In the genomic region with DNA sequence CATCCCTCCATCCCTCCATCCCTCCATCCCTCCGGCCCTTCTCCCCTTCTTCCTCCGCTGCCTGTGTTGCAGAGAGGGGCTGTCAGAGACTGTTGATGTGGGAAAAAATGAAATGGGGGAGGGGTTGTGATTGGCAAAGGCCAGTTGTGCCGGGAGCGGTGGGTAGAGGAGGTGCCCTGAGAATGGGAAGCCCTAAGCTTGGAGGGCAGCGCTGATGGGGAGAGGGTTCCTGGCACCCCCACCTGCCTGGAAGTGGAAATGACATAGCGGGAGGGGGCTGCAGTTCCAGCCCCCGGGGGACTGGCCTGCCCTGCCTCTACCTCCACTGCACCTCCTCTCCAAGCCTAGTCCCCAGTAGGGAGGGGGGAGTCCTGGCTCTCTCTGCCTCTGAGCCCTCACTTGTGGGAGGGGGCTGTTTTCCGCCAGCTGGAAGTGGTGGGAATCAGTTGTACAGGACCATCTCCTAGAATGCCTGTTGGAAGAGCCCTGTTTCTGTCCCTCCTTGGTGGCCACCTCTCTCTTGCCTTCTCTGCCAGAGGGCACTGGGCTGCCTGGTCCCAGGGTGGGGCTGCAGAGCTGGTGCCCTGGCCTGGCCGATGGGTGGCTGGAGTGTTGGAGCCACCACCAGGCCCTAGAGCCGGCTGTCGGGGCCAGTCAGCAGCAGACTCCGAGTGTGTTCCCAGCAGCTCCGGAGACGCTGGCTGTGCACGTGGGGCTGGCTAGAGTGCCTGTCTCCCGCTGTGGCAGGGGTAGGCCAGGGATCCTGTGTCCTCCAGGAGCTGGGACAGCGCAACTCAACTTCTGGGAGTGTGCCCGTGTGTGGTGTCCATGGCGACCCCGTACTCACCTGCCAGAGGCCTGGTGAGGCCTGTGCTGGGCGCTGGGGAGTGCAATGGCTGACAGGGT, we compare ENCODE assay signal across 13 cellular contexts. TPM values are rescaled to one million over a fixed set of nuclear protein-coding genes. Genes with fewer than 3 reads are reported as not detected.
DNase-seq lines count a peak whose midpoint lies in the region; ATAC-seq and TF ChIP-seq lines count a peak whose summit lies in the region.
"Had no signal": no experiment of that assay in that cellular context is flagged by ENCODE, and none has a peak within 500 bp of the region (broad histone marks: within the 10 kb centered on the region; RNA-seq: fewer than 3 reads in every experiment).

No MANE protein-coding gene starts in this region.

- peak overlapping the region; percentile 55 for H3K4me3 Mint-ChIP-seq in CD4-positive, alpha-beta T cell
- peak overlapping the region; percentile 31 to 64 for H3K4me3 Mint-ChIP-seq in effector memory CD8-positive, alpha-beta T cell
- peak overlapping the region; percentile 51 for H3K4me3 Mint-ChIP-seq in mesothelial cell of epicardium
- H3K4me3 Mint-ChIP-seq in activated CD4-positive, alpha-beta T cell treated with anti-CD3 and anti-CD28 coated beads, Interleukin-2, amount 10 ng/mL, durations not matched to agents 24 days and 14 days = no peak overlapping the region

- H3K9me3 Mint-ChIP-seq in CD4-positive, alpha-beta T cell = no peaks in the 10 kb centered on the region
- H3K9me3 Mint-ChIP-seq in effector memory CD8-positive, alpha-beta T cell = no peaks in the 10 kb centered on the region
- H3K9me3 Mint-ChIP-seq in mesothelial cell of epicardium = no peaks in the 10 kb centered on the region
- H3K9me3 Mint-ChIP-seq in activated CD4-positive, alpha-beta T cell treated with anti-CD3 and anti-CD28 coated beads, Interleukin-2, amount 10 ng/mL, durations not matched to agents 24 days and 14 days = no peaks in the 10 kb centered on the region
- H3K9me3 Mint-ChIP-seq: stimulated activated naive CD8-positive, alpha-beta T cell treated with anti-CD3 and anti-CD28 coated beads, Interleukin-15, amount 100 ng/mL, for 72 hours had no signal

- H3K4me1 Mint-ChIP-seq in CD4-positive, alpha-beta T cell (ENCODE audit: low read depth) = peaks cover 13% of the 10 kb centered on the region
- H3K4me1 Mint-ChIP-seq in effector memory CD8-positive, alpha-beta T cell (ENCODE audit: low read depth in 2 of 2) = peaks cover 0 to 5% of the 10 kb centered on the region in 2 donors
- H3K4me1 Mint-ChIP-seq in mesothelial cell of epicardium = peaks cover 6% of the 10 kb centered on the region
- H3K4me1 Mint-ChIP-seq in activated CD4-positive, alpha-beta T cell treated with anti-CD3 and anti-CD28 coated beads, Interleukin-2, amount 10 ng/mL, durations not matched to agents 24 days and 14 days = no peaks in the 10 kb centered on the region
- H3K4me1 Mint-ChIP-seq: stimulated activated naive CD8-positive, alpha-beta T cell treated with anti-CD3 and anti-CD28 coated beads, Interleukin-15, amount 100 ng/mL, for 72 hours had no signal

- CTCF ChIA-PET in CD4-positive, alpha-beta T cell (lab: Charles Lee) = no interaction called here
- CTCF ChIA-PET in HEK293T (lab: Yijun Ruan, JAX) = no interaction called here

- no peak overlapping the region for H3K27ac ChIP-seq in CD4-positive, alpha-beta T cell (ENCODE audit: low read depth, low read length)

- ATAC-seq in CD4-positive, alpha-beta T cell (ENCODE audit: poor library complexity) = no peak
- ATAC-seq in effector memory CD8-positive, alpha-beta T cell (replicated peaks) = no peak
- ATAC-seq in HG03442 (IDR thresholded peaks at IDR 0.05; ENCODE audit: unreplicated experiment) = no peak

- no peak for DNase-seq in CD4-positive, alpha-beta T cell
- DNase-seq in HEK293T (ENCODE audit: extremely low spot score) (peak; percentile 6), mesothelial cell of epicardium (ENCODE audit: low spot score in 2 of 2, unreplicated experiment in 2 of 2) (no peak), NCI-H2171 treated with DMSO at 0.1 percent for 48 hours (lab: John Stamatoyannopoulos, UW) (no peak), UCSD-AML1 (lab: John Stamatoyannopoulos, UW; ENCODE audit: unreplicated experiment) (no peak)
- DNase-seq in effector memory CD8-positive, alpha-beta T cell = no peak
- DNase-seq in activated CD4-positive, alpha-beta T cell treated with anti-CD3 and anti-CD28 coated beads, Interleukin-2, amount 10 ng/mL, durations not matched to agents 24 days and 14 days = no peak
- DNase-seq: activated naive CD4-positive, alpha-beta T cell treated with anti-CD3 and anti-CD28 coated beads, Interleukin-2, amount 50 U/mL, for 16 hours; AML-193; NCI-H1694; SIG-M5; stimulated activated naive CD8-positive, alpha-beta T cell treated with anti-CD3 and anti-CD28 coated beads, Interleukin-15, amount 100 ng/mL, for 72 hours had no signal

- H3K36me3 Mint-ChIP-seq in CD4-positive, alpha-beta T cell (ENCODE audit: low read depth) = no peaks in the 10 kb centered on the region
- H3K36me3 Mint-ChIP-seq in effector memory CD8-positive, alpha-beta T cell (ENCODE audit: insufficient read depth) = peaks cover 3% of the 10 kb centered on the region
- no peaks in the 10 kb centered on the region for H3K36me3 Mint-ChIP-seq in mesothelial cell of epicardium
- H3K36me3 Mint-ChIP-seq in activated CD4-positive, alpha-beta T cell treated with anti-CD3 and anti-CD28 coated beads, Interleukin-2, amount 10 ng/mL, durations not matched to agents 24 days and 14 days (ENCODE audit: low read depth) = no peaks in the 10 kb centered on the region

- H3K27ac Mint-ChIP-seq in CD4-positive, alpha-beta T cell = no peak overlapping the region
- H3K27ac Mint-ChIP-seq in effector memory CD8-positive, alpha-beta T cell = no peak overlapping the region
- H3K27ac Mint-ChIP-seq in mesothelial cell of epicardium = no peak overlapping the region
- H3K27ac Mint-ChIP-seq in activated CD4-positive, alpha-beta T cell treated with anti-CD3 and anti-CD28 coated beads, Interleukin-2, amount 10 ng/mL, durations not matched to agents 24 days and 14 days = no peak overlapping the region
- H3K27ac Mint-ChIP-seq: stimulated activated naive CD8-positive, alpha-beta T cell treated with anti-CD3 and anti-CD28 coated beads, Interleukin-15, amount 100 ng/mL, for 72 hours had no signal

- H3K27me3 Mint-ChIP-seq in CD4-positive, alpha-beta T cell = peaks cover 83% of the 10 kb centered on the region
- H3K27me3 Mint-ChIP-seq in effector memory CD8-positive, alpha-beta T cell = peaks cover 82 to 89% of the 10 kb centered on the region in 2 donors
- H3K27me3 Mint-ChIP-seq in mesothelial cell of epicardium (ENCODE audit: low read depth) = peaks cover 92% of the 10 kb centered on the region
- peaks cover 52% of the 10 kb centered on the region for H3K27me3 Mint-ChIP-seq in activated CD4-positive, alpha-beta T cell treated with anti-CD3 and anti-CD28 coated beads, Interleukin-2, amount 10 ng/mL, durations not matched to agents 24 days and 14 days

- POLR2A ChIA-PET in CD4-positive, alpha-beta T cell (lab: Charles Lee) = no interaction called here
- POLR2A ChIA-PET in HEK293T (lab: Yijun Ruan, JAX) = no interaction called here

- H3K27me3 ChIP-seq in CD4-positive, alpha-beta T cell (ENCODE audit: control insufficient read depth, insufficient read depth, low read length) = peaks cover 85% of the 10 kb centered on the region

- intact Hi-C loops in CD4-positive, alpha-beta T cell (cut with DNase I, micrococcal nuclease) = no loop called here
- intact Hi-C loops in activated CD4-positive, alpha-beta T cell treated with anti-CD3 and anti-CD28 coated beads, Interleukin-2, amount 10 ng/mL, durations not matched to agents 24 days and 14 days (cut with micrococcal nuclease) = no loop called here

- no peaks in the 10 kb centered on the region for H3K9me3 ChIP-seq in CD4-positive, alpha-beta T cell (ENCODE audit: control insufficient read depth, low read length)

- TF ChIP-seq CTCF in CD4-positive, alpha-beta T cell (IDR thresholded peaks at IDR 0.05) = no peak
- no peak for TF ChIP-seq CTCF in mesothelial cell of epicardium (IDR thresholded peaks at IDR 0.05; ENCODE audit: unreplicated experiment)

TF ChIP-seq in HEK293T, 16 proteins besides CTCF, POLR2A, EP300 and RAD21:
- no peak for TF ChIP-seq L3MBTL2 (conservative IDR thresholded peaks at IDR 0.05)
- TF ChIP-seq BHLHE40 (IDR thresholded peaks at IDR 0.05; ENCODE audit: borderline replicate concordance) = no peak
- no peak for TF ChIP-seq ARNT (IDR thresholded peaks at IDR 0.05)
- no peak for TF ChIP-seq FOXK2 (IDR thresholded peaks at IDR 0.05)
- no peak for TF ChIP-seq ELF4 (IDR thresholded peaks at IDR 0.05)
- TF ChIP-seq, protein P1, sequence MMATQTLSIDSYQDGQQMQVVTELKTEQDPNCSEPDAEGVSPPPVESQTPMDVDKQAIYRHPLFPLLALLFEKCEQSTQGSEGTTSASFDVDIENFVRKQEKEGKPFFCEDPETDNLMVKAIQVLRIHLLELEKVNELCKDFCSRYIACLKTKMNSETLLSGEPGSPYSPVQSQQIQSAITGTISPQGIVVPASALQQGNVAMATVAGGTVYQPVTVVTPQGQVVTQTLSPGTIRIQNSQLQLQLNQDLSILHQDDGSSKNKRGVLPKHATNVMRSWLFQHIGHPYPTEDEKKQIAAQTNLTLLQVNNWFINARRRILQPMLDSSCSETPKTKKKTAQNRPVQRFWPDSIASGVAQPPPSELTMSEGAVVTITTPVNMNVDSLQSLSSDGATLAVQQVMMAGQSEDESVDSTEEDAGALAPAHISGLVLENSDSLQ (IDR thresholded peaks at IDR 0.05) = no peak
- TF ChIP-seq LEF1 (IDR thresholded peaks at IDR 0.05; ENCODE audit: borderline replicate concordance) = no peak
- no peak for TF ChIP-seq CTBP1 (IDR thresholded peaks at IDR 0.05; ENCODE audit: borderline replicate concordance)
- no peak for TF ChIP-seq SP1 (IDR thresholded peaks at IDR 0.05)
- no peak for TF ChIP-seq FOXA1 (IDR thresholded peaks at IDR 0.05)
- TF ChIP-seq FOXM1 (IDR thresholded peaks at IDR 0.05; ENCODE audit: borderline replicate concordance) = no peak
TF ChIP-seq in HEK293T: peak in this region for 0.

RNA-seq across cellular contexts. Expression of gene DLGAP4, which starts 1.5 kb away (rescaled TPM):
- 10 to 100 TPM; 16.0 to 16.1 TPM for total RNA-seq in CD4-positive, alpha-beta T cell
- total RNA-seq in mesothelial cell of epicardium = 89.4 to 99.1 TPM (median 91.1 TPM) in 3 replicates
- 21.3 and 24.8 TPM in 2 replicates for total RNA-seq in activated CD4-positive, alpha-beta T cell treated with anti-CD3 and anti-CD28 coated beads, Interleukin-2, amount 10 ng/mL, durations not matched to agents 24 days and 14 days
